ENCODE assay signal across 30 cellular contexts in the genomic region with DNA sequence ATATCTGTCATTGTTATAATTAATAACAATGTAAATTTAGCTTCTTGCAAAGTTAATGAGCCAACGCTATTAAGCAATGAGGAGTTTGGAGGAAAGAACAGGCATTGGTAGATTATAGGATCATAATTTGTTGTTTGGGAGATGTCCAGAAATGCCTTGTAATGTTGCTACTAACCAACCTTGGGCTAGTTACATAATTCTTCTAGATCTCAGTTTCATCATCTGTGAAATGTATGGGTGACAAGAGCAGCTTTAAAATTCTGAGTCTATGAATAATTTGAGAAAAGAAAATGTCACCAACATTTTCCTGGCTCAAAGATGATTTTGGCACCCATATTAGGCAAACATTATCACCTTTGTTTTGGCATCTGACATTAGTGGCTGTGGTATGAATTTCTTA. TPM values are rescaled to one million over a fixed set of nuclear protein-coding genes. Genes with fewer than 3 reads are reported as not detected.
"Had no signal": no experiment of that assay in that cellular context is flagged by ENCODE, and none has a peak within 500 bp of the region (broad histone marks: within the 10 kb centered on the region; RNA-seq: fewer than 3 reads in every experiment).

No MANE protein-coding gene starts in this region.

- H3K9me3 Mint-ChIP-seq: activated B cell treated with CpG ODN at 0.5 μM for 24 hours; activated CD8-positive, alpha-beta T cell treated with anti-CD3 and anti-CD28 coated beads for 36 hours; activated naive CD4-positive, alpha-beta T cell treated with anti-CD3 and anti-CD28 coated beads for 36 hours; activated naive CD4-positive, alpha-beta T cell treated with anti-CD3 and anti-CD28 coated beads, Interleukin-2, amount 50 U/mL, for 24 hours; activated naive CD8-positive, alpha-beta T cell treated with anti-CD3 and anti-CD28 coated beads for 36 hours; activated naive CD8-positive, alpha-beta T cell treated with anti-CD3 and anti-CD28 coated beads, Interleukin-2, amount 50 U/mL, for 24 hours; activated T-cell treated with anti-CD3 and anti-CD28 coated beads, Interleukin-2, amount 50 U/mL, for 4 hours; activated T-helper 17 cell treated with anti-CD3 and anti-CD28 coated beads, Interleukin-2, amount 50 U/mL, for 72 hours; central memory CD8-positive, alpha-beta T cell; T-helper 2 cell treated with Interferon-gamma antibody and Interleukin-4, amounts not matched to agents 5 μg/mL and 100 μg/mL, for 36 hours had no signal

- H3K27ac Mint-ChIP-seq: activated B cell treated with CpG ODN at 0.5 μM for 24 hours; activated CD8-positive, alpha-beta T cell treated with anti-CD3 and anti-CD28 coated beads for 36 hours; activated naive CD4-positive, alpha-beta T cell treated with anti-CD3 and anti-CD28 coated beads for 36 hours; activated naive CD4-positive, alpha-beta T cell treated with anti-CD3 and anti-CD28 coated beads, Interleukin-2, amount 50 U/mL, for 24 hours; activated naive CD8-positive, alpha-beta T cell treated with anti-CD3 and anti-CD28 coated beads for 36 hours; activated naive CD8-positive, alpha-beta T cell treated with anti-CD3 and anti-CD28 coated beads, Interleukin-2, amount 50 U/mL, for 24 hours; activated T-helper 17 cell treated with anti-CD3 and anti-CD28 coated beads, Interleukin-2, amount 50 U/mL, for 72 hours; T-helper 17 cell; T-helper 2 cell treated with Interferon-gamma antibody and Interleukin-4, amounts not matched to agents 5 μg/mL and 100 μg/mL, for 36 hours had no signal

- H3K27ac ChIP-seq: adrenal gland, brain microvascular endothelial cell, epithelial cell of prostate, esophagus squamous epithelium, gastroesophageal sphincter, WERI-Rb-1 had no signal

- DNase-seq: activated B cell treated with CpG ODN at 0.5 μM for 24 hours; activated CD4-positive, alpha-beta T cell treated with anti-CD3 and anti-CD28 coated beads for 48 hours; activated CD4-positive, alpha-beta T cell treated with anti-CD3 and anti-CD28 coated beads, Interleukin-2, amount 50 U/mL, for 1 hour; activated CD4-positive, alpha-beta T cell treated with anti-CD3 and anti-CD28 coated beads, Interleukin-2, amount 50 U/mL, for 48 hours; activated CD8-positive, alpha-beta memory T cell treated with anti-CD3 and anti-CD28 coated beads for 24 hours; activated CD8-positive, alpha-beta T cell treated with anti-CD3 and anti-CD28 coated beads for 36 hours; activated effector memory CD4-positive, alpha-beta T cell treated with Interleukin-2 at 50 U/mL for 16 hours; activated naive CD4-positive, alpha-beta T cell treated with anti-CD3 and anti-CD28 coated beads for 36 hours; activated naive CD8-positive, alpha-beta T cell treated with anti-CD3 and anti-CD28 coated beads for 36 hours; activated naive CD8-positive, alpha-beta T cell treated with anti-CD3 and anti-CD28 coated beads, Interleukin-2, amount 50 U/mL, for 24 hours; activated T-cell treated with anti-CD3 and anti-CD28 coated beads, Interleukin-2, amount 50 U/mL, for 4 hours; adrenal gland; amygdala; aorta; brain microvascular endothelial cell; cortex of kidney; dermis blood vessel endothelial cell; effector CD8-positive, alpha-beta T cell; esophagus squamous epithelium; foreskin melanocyte; T-helper 1 cell; T-helper 17 cell; T1000; WERI-Rb-1 had no signal

- H3K4me3 ChIP-seq: adrenal gland, esophagus squamous epithelium, gastroesophageal sphincter had no signal

- H3K9me3 ChIP-seq: adrenal gland, esophagus squamous epithelium, gastroesophageal sphincter had no signal

- H3K36me3 ChIP-seq: adrenal gland, brain microvascular endothelial cell, esophagus squamous epithelium, gastroesophageal sphincter, WERI-Rb-1 had no signal

- H3K36me3 Mint-ChIP-seq: activated naive CD4-positive, alpha-beta T cell treated with anti-CD3 and anti-CD28 coated beads, Interleukin-2, amount 50 U/mL, for 24 hours; activated naive CD8-positive, alpha-beta T cell treated with anti-CD3 and anti-CD28 coated beads for 36 hours had no signal

- H3K4me3 Mint-ChIP-seq: activated B cell treated with CpG ODN at 0.5 μM for 24 hours; activated CD8-positive, alpha-beta T cell treated with anti-CD3 and anti-CD28 coated beads for 36 hours; activated naive CD4-positive, alpha-beta T cell treated with anti-CD3 and anti-CD28 coated beads for 36 hours; activated naive CD4-positive, alpha-beta T cell treated with anti-CD3 and anti-CD28 coated beads, Interleukin-2, amount 50 U/mL, for 24 hours; activated naive CD8-positive, alpha-beta T cell treated with anti-CD3 and anti-CD28 coated beads for 36 hours; activated naive CD8-positive, alpha-beta T cell treated with anti-CD3 and anti-CD28 coated beads, Interleukin-2, amount 50 U/mL, for 24 hours; activated T-cell treated with anti-CD3 and anti-CD28 coated beads, Interleukin-2, amount 50 U/mL, for 4 hours; activated T-helper 17 cell treated with anti-CD3 and anti-CD28 coated beads, Interleukin-2, amount 50 U/mL, for 72 hours; central memory CD8-positive, alpha-beta T cell; T-helper 17 cell; T-helper 2 cell treated with Interferon-gamma antibody and Interleukin-4, amounts not matched to agents 5 μg/mL and 100 μg/mL, for 36 hours had no signal

RNA-seq across cellular contexts. Expression of a gene that starts 2.9 kb away (rescaled TPM):
- total RNA-seq: activated B cell treated with CpG ODN at 0.5 μM for 24 hours; activated T-cell treated with anti-CD3 and anti-CD28 coated beads, Interleukin-2, amount 50 U/mL, for 4 hours; dermis blood vessel endothelial cell had no signal
